16 cellular contexts compared by ENCODE assay signal in the genomic region with DNA sequence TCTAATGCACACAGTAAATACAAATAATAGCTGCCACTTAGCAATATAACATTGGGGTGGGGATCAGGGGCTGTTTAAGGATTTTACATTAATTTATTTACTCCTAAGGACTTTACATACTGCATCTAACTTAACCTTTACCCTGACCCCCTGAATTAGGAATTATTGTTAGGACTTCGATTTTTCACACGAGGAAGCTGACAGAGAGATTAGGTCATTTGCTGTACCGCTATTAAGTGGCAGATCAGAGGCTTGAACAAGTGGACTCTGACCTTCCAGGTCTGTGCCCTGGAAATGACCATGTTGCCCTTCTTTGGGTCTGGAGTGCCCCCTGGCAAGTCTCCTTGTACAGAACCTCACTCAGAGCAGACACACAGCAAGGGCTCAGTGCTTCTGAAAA.
"Had no signal": no experiment of that assay in that cellular context is flagged by ENCODE, and none has a peak within 500 bp of the region (broad histone marks: within the 10 kb centered on the region; RNA-seq: fewer than 3 reads in every experiment).

No MANE protein-coding gene starts in this region.

- H3K36me3 ChIP-seq: adrenal gland, breast epithelium, cardiac muscle cell, colonic mucosa, esophagus squamous epithelium, gastroesophageal sphincter, heart right ventricle, WERI-Rb-1 had no signal

- H3K27me3 Mint-ChIP-seq: brain had no signal

- H3K4me3 ChIP-seq: adrenal gland, cardiac muscle cell, colonic mucosa, gastroesophageal sphincter, hepatocyte had no signal

- H3K36me3 Mint-ChIP-seq: activated naive CD4-positive, alpha-beta T cell treated with anti-CD3 and anti-CD28 coated beads, Interleukin-2, amount 50 U/mL, for 24 hours; activated naive CD8-positive, alpha-beta T cell treated with anti-CD3 and anti-CD28 coated beads for 36 hours; brain had no signal

- H3K27ac Mint-ChIP-seq: activated naive CD4-positive, alpha-beta T cell treated with anti-CD3 and anti-CD28 coated beads for 36 hours; activated naive CD8-positive, alpha-beta T cell treated with anti-CD3 and anti-CD28 coated beads for 36 hours; activated naive CD8-positive, alpha-beta T cell treated with anti-CD3 and anti-CD28 coated beads, Interleukin-2, amount 50 U/mL, for 24 hours had no signal

- H2AFZ ChIP-seq: hepatocyte had no signal

- H3K79me2 ChIP-seq: hepatocyte had no signal

- H3K9me3 ChIP-seq: adrenal gland, breast epithelium, colonic mucosa, esophagus squamous epithelium, gastroesophageal sphincter, heart right ventricle had no signal

- H3K27me3 ChIP-seq: adrenal gland, breast epithelium, cardiac muscle cell, colonic mucosa, hepatocyte had no signal

- H3K27ac ChIP-seq: adrenal gland, breast epithelium, cardiac muscle cell, colonic mucosa, epithelial cell of prostate, esophagus squamous epithelium, heart right ventricle, hepatocyte, WERI-Rb-1 had no signal

- H3K4me1 ChIP-seq: breast epithelium, colonic mucosa had no signal

- FAIRE-seq: endometrium had no signal

- H3K4me2 ChIP-seq: hepatocyte had no signal
